ENCODE assay signal across 35 cellular contexts in genomic region chr13:28479005-28479404, GRCh38. TPM values are rescaled to one million over a fixed set of nuclear protein-coding genes. Genes with fewer than 3 reads are reported as not detected.
"Had no signal": no experiment of that assay in that cellular context is flagged by ENCODE, and none has a peak within 500 bp of the region (broad histone marks: within the 10 kb centered on the region; RNA-seq: fewer than 3 reads in every experiment).

No MANE protein-coding gene starts in this region.

- H3K4me1 ChIP-seq: Peyer's patch had no signal

- H3K36me3 ChIP-seq: Peyer's patch, SJSA1 had no signal

- H3K4me3 Mint-ChIP-seq: activated CD4-positive, alpha-beta memory T cell treated with anti-CD3 and anti-CD28 coated beads for 36 hours; activated CD4-positive, alpha-beta T cell treated with anti-CD3 and anti-CD28 coated beads for 36 hours; activated CD8-positive, alpha-beta memory T cell treated with anti-CD3 and anti-CD28 coated beads, Interleukin-2, amount 10 ng/mL, durations not matched to agents 7 days and 5 days; activated naive CD4-positive, alpha-beta T cell treated with anti-CD3 and anti-CD28 coated beads, Interleukin-2, amount 10 ng/mL, durations not matched to agents 7 days and 5 days; activated naive CD8-positive, alpha-beta T cell; activated naive CD8-positive, alpha-beta T cell treated with anti-CD3 and anti-CD28 coated beads, Interleukin-2, amount 50 U/mL, for 24 hours; brain; T-helper 1 cell treated with Interleukin-12 subunit alpha and Interleukin-12 subunit beta and Interleukin-4 antibody, amounts not matched to agents 30 μg/mL and 1 μg/mL, for 36 hours; T-helper 2 cell treated with Interferon-gamma antibody and Interleukin-4, amounts not matched to agents 5 μg/mL and 100 μg/mL, for 36 hours had no signal

- DNase-seq: activated CD4-positive, alpha-beta memory T cell treated with anti-CD3 and anti-CD28 coated beads for 36 hours; activated CD4-positive, alpha-beta T cell treated with anti-CD3 and anti-CD28 coated beads for 36 hours; activated CD4-positive, alpha-beta T cell treated with anti-CD3 and anti-CD28 coated beads, Interleukin-2, amount 50 U/mL, for 1 hour; activated CD8-positive, alpha-beta memory T cell treated with anti-CD3 and anti-CD28 coated beads for 24 hours; activated CD8-positive, alpha-beta memory T cell treated with anti-CD3 and anti-CD28 coated beads, Interleukin-2, amount 10 ng/mL, durations not matched to agents 7 days and 5 days; activated CD8-positive, alpha-beta memory T cell treated with anti-CD3 and anti-CD28 coated beads, Interleukin-2, amount 50 U/mL, for 48 hours; activated effector memory CD4-positive, alpha-beta T cell treated with Interleukin-2 at 50 U/mL for 16 hours; activated naive CD4-positive, alpha-beta T cell treated with anti-CD3 and anti-CD28 coated beads, Interleukin-2, amount 10 ng/mL, durations not matched to agents 7 days and 5 days; activated naive CD8-positive, alpha-beta T cell treated with anti-CD3 and anti-CD28 coated beads, Interleukin-2, amount 50 U/mL, for 24 hours; activated T-cell treated with anti-CD3 and anti-CD28 coated beads, Interleukin-2, amount 50 U/mL, for 48 hours; anterior cingulate cortex; caudate nucleus; cerebellar nuclear complex; Kasumi-1; MM.1S; MV-4-11; NCI-H1092; NCI-H1436 treated with DMSO at 0.1 percent for 48 hours; NCI-H1694 treated with DMSO at 0.1 percent for 48 hours; NCI-H2029; NCI-H345; NCI-H524 treated with DMSO at 0.1 percent for 48 hours; PC-3; Peyer's patch; RPMI8226; SHP77 treated with DMSO at 0.1 percent for 48 hours; SK-N-SH had no signal

- H3K4me1 Mint-ChIP-seq: activated CD8-positive, alpha-beta memory T cell treated with anti-CD3 and anti-CD28 coated beads, Interleukin-2, amount 10 ng/mL, durations not matched to agents 7 days and 5 days had no signal

- H3K9me3 ChIP-seq: Peyer's patch, SJSA1, SK-N-SH had no signal

- H3K27ac Mint-ChIP-seq: activated CD4-positive, alpha-beta memory T cell treated with anti-CD3 and anti-CD28 coated beads for 36 hours; activated CD4-positive, alpha-beta T cell treated with anti-CD3 and anti-CD28 coated beads for 36 hours; activated CD8-positive, alpha-beta memory T cell treated with anti-CD3 and anti-CD28 coated beads, Interleukin-2, amount 10 ng/mL, durations not matched to agents 7 days and 5 days; activated naive CD4-positive, alpha-beta T cell treated with anti-CD3 and anti-CD28 coated beads, Interleukin-2, amount 10 ng/mL, durations not matched to agents 7 days and 5 days; activated naive CD8-positive, alpha-beta T cell; activated naive CD8-positive, alpha-beta T cell treated with anti-CD3 and anti-CD28 coated beads, Interleukin-2, amount 50 U/mL, for 24 hours; brain; T-helper 1 cell treated with Interleukin-12 subunit alpha and Interleukin-12 subunit beta and Interleukin-4 antibody, amounts not matched to agents 30 μg/mL and 1 μg/mL, for 36 hours; T-helper 2 cell treated with Interferon-gamma antibody and Interleukin-4, amounts not matched to agents 5 μg/mL and 100 μg/mL, for 36 hours had no signal

- H3K27me3 ChIP-seq: Peyer's patch, SJSA1 had no signal

- H3K36me3 Mint-ChIP-seq: activated CD4-positive, alpha-beta memory T cell treated with anti-CD3 and anti-CD28 coated beads for 36 hours; activated CD8-positive, alpha-beta memory T cell treated with anti-CD3 and anti-CD28 coated beads, Interleukin-2, amount 10 ng/mL, durations not matched to agents 7 days and 5 days; activated naive CD4-positive, alpha-beta T cell treated with anti-CD3 and anti-CD28 coated beads, Interleukin-2, amount 10 ng/mL, durations not matched to agents 7 days and 5 days; brain had no signal

- H3K27ac ChIP-seq: Peyer's patch, SJSA1 had no signal

- H3K27me3 Mint-ChIP-seq: activated naive CD8-positive, alpha-beta T cell had no signal

- H3K4me2 ChIP-seq: SK-N-SH had no signal

- H3K4me3 ChIP-seq: Peyer's patch, SJSA1 had no signal

- H3K9me2 ChIP-seq: SK-N-SH had no signal

- H3K9me3 Mint-ChIP-seq: activated CD4-positive, alpha-beta memory T cell treated with anti-CD3 and anti-CD28 coated beads for 36 hours; activated naive CD4-positive, alpha-beta T cell treated with anti-CD3 and anti-CD28 coated beads, Interleukin-2, amount 10 ng/mL, durations not matched to agents 7 days and 5 days; activated naive CD8-positive, alpha-beta T cell treated with anti-CD3 and anti-CD28 coated beads, Interleukin-2, amount 50 U/mL, for 24 hours; brain; T-helper 1 cell treated with Interleukin-12 subunit alpha and Interleukin-12 subunit beta and Interleukin-4 antibody, amounts not matched to agents 30 μg/mL and 1 μg/mL, for 36 hours; T-helper 2 cell treated with Interferon-gamma antibody and Interleukin-4, amounts not matched to agents 5 μg/mL and 100 μg/mL, for 36 hours had no signal

- H3K9ac ChIP-seq: SK-N-SH had no signal

- ATAC-seq: activated CD4-positive, alpha-beta T cell treated with anti-CD3 and anti-CD28 coated beads for 36 hours; activated CD4-positive, CD25-positive, alpha-beta regulatory T cell treated with anti-CD3 and anti-CD28 coated beads, Interleukin-2, amount 50 U/mL, for 24 hours; activated CD8-positive, alpha-beta memory T cell treated with anti-CD3 and anti-CD28 coated beads, Interleukin-2, amount 10 ng/mL, durations not matched to agents 7 days and 5 days; activated naive CD8-positive, alpha-beta T cell treated with anti-CD3 and anti-CD28 coated beads, Interleukin-2, amount 50 U/mL, for 24 hours; PC-3 had no signal

RNA-seq across cellular contexts. Expression of gene FLT1, which starts 15.9 kb away (rescaled TPM):
- total RNA-seq: bronchial epithelial cell, NCI-H460 had no signal
